ENCODE assay signal across 22 cellular contexts in genomic region chr18:79859314-79859713, GRCh38.
"Had no signal": no experiment of that assay in that cellular context is flagged by ENCODE, and none has a peak within 500 bp of the region (broad histone marks: within the 10 kb centered on the region; RNA-seq: fewer than 3 reads in every experiment).

No MANE protein-coding gene starts in this region.

- H3K4me3 Mint-ChIP-seq: memory B cell; naive thymus-derived CD4-positive, alpha-beta T cell; natural killer cell treated with Interleukin-12 subunit alpha and Interleukin-12 subunit beta and Interleukin-15 and Interleukin-18, amount 100 ng/mL, for 72 hours; stimulated activated naive CD8-positive, alpha-beta T cell treated with anti-CD3 and anti-CD28 coated beads, Interleukin-15, Interleukin-2, amounts not matched to agents 100 ng/mL and 50 ng/mL, for 24 hours; type B pancreatic cell had no signal

- H3K27ac ChIP-seq: hepatocyte, left ventricle myocardium inferior, parathyroid adenoma, psoas muscle, skin epidermis, suprapubic skin, tibial nerve, vagina had no signal

- H3K4me1 ChIP-seq: parathyroid adenoma, psoas muscle, vagina had no signal

- H3K9me3 ChIP-seq: mucosa of descending colon, psoas muscle, suprapubic skin had no signal

- H3K4me3 ChIP-seq: hepatocyte, left ventricle myocardium inferior, mucosa of descending colon, psoas muscle, skin epidermis, suprapubic skin, tibial nerve, vagina had no signal

- ATAC-seq: mucosa of descending colon; naive thymus-derived CD4-positive, alpha-beta T cell; natural killer cell treated with Interleukin-12 subunit alpha and Interleukin-12 subunit beta and Interleukin-15 and Interleukin-18, amount 100 ng/mL, for 72 hours; psoas muscle; sciatic nerve had no signal

- H3K36me3 ChIP-seq: left ventricle myocardium inferior, suprapubic skin, tibial nerve, vagina had no signal

- H3K27me3 ChIP-seq: hepatocyte, tibial nerve, vagina had no signal

- DNase-seq: islet precursor cell; left ventricle myocardium inferior; midbrain; mucosa of descending colon; naive thymus-derived CD4-positive, alpha-beta T cell; psoas muscle; stimulated activated CD4-positive, alpha-beta T cell treated with anti-CD3 and anti-CD28 coated beads, Interleukin-12 subunit alpha, Interleukin-12 subunit beta, amount 100 ng/mL, for 4 hours; stimulated activated CD4-positive, alpha-beta T cell treated with anti-CD3 and anti-CD28 coated beads, Interleukin-15, amount 100 ng/mL, for 24 hours; stimulated activated CD4-positive, alpha-beta T cell treated with anti-CD3 and anti-CD28 coated beads, Interleukin-2, amount 100 ng/mL, for 24 hours; stimulated activated CD4-positive, alpha-beta T cell treated with anti-CD3 and anti-CD28 coated beads, Interleukin-4, amount 100 ng/mL, for 1 hour; stimulated activated naive CD4-positive, alpha-beta T cell had no signal

- H3K36me3 Mint-ChIP-seq: type B pancreatic cell had no signal

- H3K27ac Mint-ChIP-seq: memory B cell; natural killer cell treated with Interleukin-12 subunit alpha and Interleukin-12 subunit beta and Interleukin-15 and Interleukin-18, amount 100 ng/mL, for 72 hours; stimulated activated naive CD8-positive, alpha-beta T cell treated with anti-CD3 and anti-CD28 coated beads, Interleukin-15, Interleukin-2, amounts not matched to agents 100 ng/mL and 50 ng/mL, for 24 hours; type B pancreatic cell had no signal
